ENCODE assay signal across 22 cellular contexts in the genomic region with DNA sequence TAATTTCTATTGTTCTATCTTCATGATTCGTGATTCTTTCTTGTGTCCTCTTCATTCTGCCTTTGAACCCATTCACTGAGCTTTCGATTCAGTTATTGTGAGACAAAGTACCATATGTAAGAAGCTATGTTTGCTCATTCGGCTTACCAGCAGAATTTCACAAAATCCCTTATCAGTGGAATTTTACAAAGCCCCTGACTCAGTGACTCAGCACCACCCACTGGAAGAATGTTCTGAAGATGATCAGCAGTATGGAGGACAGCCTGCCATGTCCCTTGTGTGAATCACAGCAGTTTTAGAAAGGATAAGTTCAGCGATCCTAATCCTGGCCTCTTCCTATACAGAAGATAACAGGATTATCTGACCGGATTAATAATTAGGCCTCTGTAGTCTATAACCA. TPM values are rescaled to one million over a fixed set of nuclear protein-coding genes. Genes with fewer than 3 reads are reported as not detected.
DNase-seq lines count a peak whose midpoint lies in the region; TF ChIP-seq lines count a peak whose summit lies in the region.
"Had no signal": no experiment of that assay in that cellular context is flagged by ENCODE, and none has a peak within 500 bp of the region (broad histone marks: within the 10 kb centered on the region; RNA-seq: fewer than 3 reads in every experiment).

No MANE protein-coding gene starts in this region.

- H4K8ac ChIP-seq in neuronal stem cell (ENCODE audit: low read depth, low read length): no peak overlapping the region

- H3K4me2 ChIP-seq in neuronal stem cell (ENCODE audit: insufficient read depth, low read length, poor library complexity, severe bottlenecking): no peak overlapping the region

- no peak overlapping the region for H4K91ac ChIP-seq in neuronal stem cell (ENCODE audit: low read depth, low read length, poor library complexity)

- no peak overlapping the region for H2BK5ac ChIP-seq in neuronal stem cell (ENCODE audit: low read length)

- peak overlapping the region; percentile 1; the same call in 1 of the 2 replicates for H3K27ac Mint-ChIP-seq in HFFc6
- H3K27ac Mint-ChIP-seq: CD4-positive, alpha-beta memory T cell; H9; stimulated activated naive B cell treated with anti-CD40 and anti-IgM and Interleukin-4, amounts not matched to agents 10 μg/mL and 1 μg/mL and 100 μg/mL, for 72 hours; T-helper 1 cell treated with Interleukin-12 subunit alpha and Interleukin-12 subunit beta and Interleukin-4 antibody, amounts not matched to agents 30 μg/mL and 1 μg/mL, for 36 hours had no signal

- no peaks in the 10 kb centered on the region; the same call in 1 of the 2 replicates for H3K27me3 Mint-ChIP-seq in HFFc6 (ENCODE audit: insufficient read depth)
- H3K27me3 Mint-ChIP-seq: CD4-positive, alpha-beta memory T cell; stimulated activated naive B cell treated with anti-CD40 and anti-IgM and Interleukin-4, amounts not matched to agents 10 μg/mL and 1 μg/mL and 100 μg/mL, for 72 hours had no signal

- H3K36me3 ChIP-seq in ACC112 (ENCODE audit: insufficient read depth, low read length) (no peaks in the 10 kb centered on the region), neuronal stem cell (replicated peaks in 1 of 2; ENCODE audit: control insufficient read depth in 2 of 2, insufficient read depth in 2 of 2, low read length in 2 of 2) (no peaks in the 10 kb centered on the region), colonic mucosa (no peaks in the 10 kb centered on the region)
- H3K36me3 ChIP-seq: Peyer's patch, SJSA1, thyroid gland, WERI-Rb-1 had no signal

- H3K9ac ChIP-seq in neuronal stem cell (ENCODE audit: low read depth, low read length, poor library complexity) (no peak overlapping the region), colonic mucosa (ENCODE audit: low read depth in 2 of 2, low read length in 2 of 2) (no peak overlapping the region)

- H3K4me1 Mint-ChIP-seq in HFFc6 (ENCODE audit: low read depth): peaks cover 26% of the 10 kb centered on the region
- H3K4me1 Mint-ChIP-seq: CD4-positive, alpha-beta memory T cell; H9 had no signal

- TF ChIP-seq CTCF in HFFc6 (IDR thresholded peaks at IDR 0.05) (no peak), choroid plexus epithelial cell (conservative IDR thresholded peaks at IDR 0.05; ENCODE audit: low read depth, low read length) (no peak), colonic mucosa (IDR thresholded peaks at IDR 0.05) (no peak)

- H3K27ac ChIP-seq in ACC112 (ENCODE audit: low read depth, low read length) (peak overlapping the region; percentile 52), neuronal stem cell (replicated peaks; ENCODE audit: low read length) (no peak overlapping the region), colonic mucosa (no peak overlapping the region)
- H3K27ac ChIP-seq: Peyer's patch, SJSA1, thyroid gland, WERI-Rb-1 had no signal

- H3K9me3 ChIP-seq in neuronal stem cell (replicated peaks in 1 of 2; ENCODE audit: control insufficient read depth in 2 of 2, insufficient read depth in 1 of 2, low read depth in 1 of 2, low read length in 2 of 2): no peaks in the 10 kb centered on the region
- no peaks in the 10 kb centered on the region for H3K9me3 ChIP-seq in colonic mucosa
- H3K9me3 ChIP-seq: Peyer's patch, SJSA1, thyroid gland had no signal

- H3K4me3 Mint-ChIP-seq in HFFc6: no peak overlapping the region
- H3K4me3 Mint-ChIP-seq: CD4-positive, alpha-beta memory T cell; H9; stimulated activated naive B cell treated with anti-CD40 and anti-IgM and Interleukin-4, amounts not matched to agents 10 μg/mL and 1 μg/mL and 100 μg/mL, for 72 hours; T-helper 1 cell treated with Interleukin-12 subunit alpha and Interleukin-12 subunit beta and Interleukin-4 antibody, amounts not matched to agents 30 μg/mL and 1 μg/mL, for 36 hours had no signal

- no CpG with 5 or more reads among the region's 5 CpGs for WGBS in neuronal stem cell (ENCODE audit: extremely low coverage in 2 of 2, insufficient read length in 2 of 2, insufficient replicate concordance in 1 of 2), 2 donors

- no peak overlapping the region for H3K18ac ChIP-seq in neuronal stem cell (ENCODE audit: low read length)

- H3K14ac ChIP-seq in neuronal stem cell (ENCODE audit: low read length): no peak overlapping the region

- H3K23ac ChIP-seq in neuronal stem cell (ENCODE audit: low read depth, low read length, poor library complexity): no peak overlapping the region

- H3K4me3 ChIP-seq in ACC112 (ENCODE audit: low read depth, low read length) (no peak overlapping the region), choroid plexus epithelial cell (ENCODE audit: low read depth, low read length) (no peak overlapping the region), neuronal stem cell (ENCODE audit: low read length in 2 of 2) (no peak overlapping the region), colonic mucosa (no peak overlapping the region)
- H3K4me3 ChIP-seq: lung, Peyer's patch, SJSA1, thyroid gland had no signal

- no peaks in the 10 kb centered on the region for H3K79me1 ChIP-seq in neuronal stem cell (ENCODE audit: low read depth, low read length)

- no peak overlapping the region for H2AK5ac ChIP-seq in neuronal stem cell (ENCODE audit: low read depth, low read length)

- H2AFZ ChIP-seq in ACC112 (ENCODE audit: low read length, unreplicated experiment): peak overlapping the region; percentile 75
- no peak overlapping the region for H2AFZ ChIP-seq in neuronal stem cell (ENCODE audit: low read length)

- H2BK12ac ChIP-seq in neuronal stem cell (ENCODE audit: low read length): no peak overlapping the region

- no peaks in the 10 kb centered on the region for H3K79me2 ChIP-seq in ACC112 (ENCODE audit: control insufficient read depth, insufficient read depth, low read length, unreplicated experiment)

- no peak overlapping the region for H2BK15ac ChIP-seq in neuronal stem cell (ENCODE audit: low read length)

- H3K36me3 Mint-ChIP-seq in HFFc6 (ENCODE audit: low read depth): peaks cover 5% of the 10 kb centered on the region; the same call in 1 of the 2 replicates
- H3K36me3 Mint-ChIP-seq: CD4-positive, alpha-beta memory T cell had no signal

- H3K4ac ChIP-seq in neuronal stem cell (ENCODE audit: low read length): no peak overlapping the region

- H3K4me1 ChIP-seq in ACC112 (ENCODE audit: control insufficient read depth, insufficient read depth, low read length, unreplicated experiment) (peaks cover 28% of the 10 kb centered on the region), neuronal stem cell (ENCODE audit: control insufficient read depth in 2 of 2, insufficient read depth in 1 of 2, low read depth in 1 of 2, low read length in 2 of 2) (no peaks in the 10 kb centered on the region), colonic mucosa (no peaks in the 10 kb centered on the region)
- H3K4me1 ChIP-seq: Peyer's patch, thyroid gland had no signal

- no peak overlapping the region for H2BK120ac ChIP-seq in neuronal stem cell (ENCODE audit: low read depth, low read length)

- intact Hi-C loops in colonic mucosa (cut with DNase I): no loop called here

- H3K27me3 ChIP-seq in ACC112 (ENCODE audit: insufficient read depth, low read length): no peaks in the 10 kb centered on the region
- no peaks in the 10 kb centered on the region for H3K27me3 ChIP-seq in neuronal stem cell (ENCODE audit: control insufficient read depth in 3 of 3, insufficient read depth in 3 of 3, low read depth in 1 of 3, low read length in 3 of 3)
- H3K27me3 ChIP-seq in colonic mucosa: no peaks in the 10 kb centered on the region
- H3K27me3 ChIP-seq: Peyer's patch, SJSA1, thyroid gland had no signal

- no peaks in the 10 kb centered on the region for H3K9me3 Mint-ChIP-seq in HFFc6
- H3K9me3 Mint-ChIP-seq: CD4-positive, alpha-beta memory T cell; T-helper 1 cell treated with Interleukin-12 subunit alpha and Interleukin-12 subunit beta and Interleukin-4 antibody, amounts not matched to agents 30 μg/mL and 1 μg/mL, for 36 hours had no signal

- DNase-seq in HFFc6: no peak
- DNase-seq in choroid plexus epithelial cell (ENCODE audit: low read depth): peak; percentile 63
- DNase-seq in NOMO-1 treated with DMSO at 0.1 percent for 48 hours (lab: John Stamatoyannopoulos, UW; ENCODE audit: unreplicated experiment): no peak
- no peak for DNase-seq in neuronal stem cell (ENCODE audit: low spot score)
- no peak for DNase-seq in colonic mucosa
- DNase-seq: activated effector memory CD4-positive, alpha-beta T cell treated with anti-CD3 and anti-CD28 coated beads, Interleukin-2, amount 50 U/mL, for 16 hours; anterior cingulate cortex; CD4-positive, alpha-beta memory T cell; H9; hippocampal formation; NCI-H1092; NCI-H2029; NCI-H345; occipital lobe; Peyer's patch; stimulated activated naive B cell treated with anti-CD40 and anti-IgM and Interleukin-4, amounts not matched to agents 10 μg/mL and 1 μg/mL and 100 μg/mL, for 72 hours; thyroid gland; WERI-Rb-1 had no signal

RNA-seq across cellular contexts. Expression of a gene that starts 5.8 kb away (rescaled TPM):
- 100 to 1,000 TPM in 4 of 6 experiments, 10 to 100 TPM in 2; 94.9 to 104 (median 101) TPM for total RNA-seq in HFFc6 (2021; fragmentation: NEBNext Ultra II Directional; extraction: Animal tissue kit (Norgen Biotek cat#: 25700))
- 125 TPM for polyA plus RNA-seq in neuronal stem cell (2013, experiment 1 of 2)
- polyA plus RNA-seq in neuronal stem cell (2013, experiment 2 of 2): 121 TPM
- 100 to 1,000 TPM; 102 to 123 TPM for total RNA-seq in colonic mucosa

RNA-seq across cellular contexts. Expression of a gene that starts 14.4 kb away (rescaled TPM):
- 10 to 100 TPM; 42.8 to 49.1 (median 45.7) TPM for total RNA-seq in HFFc6 (2021; fragmentation: NEBNext Ultra II Directional; extraction: Animal tissue kit (Norgen Biotek cat#: 25700))
- 28.0 TPM for polyA plus RNA-seq in neuronal stem cell (2013, experiment 1 of 2)
- polyA plus RNA-seq in neuronal stem cell (2013, experiment 2 of 2): 28.5 TPM
- total RNA-seq in colonic mucosa: 10 to 100 TPM; 26.7 to 31.0 TPM

RNA-seq across cellular contexts. Expression of a gene that starts 35.0 kb away (rescaled TPM):
- under 1 TPM; 0.05 to 0.28 (median 0.13) TPM for total RNA-seq in HFFc6 (2021; fragmentation: NEBNext Ultra II Directional; extraction: Animal tissue kit (Norgen Biotek cat#: 25700))
- 0.25 TPM for polyA plus RNA-seq in neuronal stem cell (2013, experiment 1 of 2)
- polyA plus RNA-seq in neuronal stem cell (2013, experiment 2 of 2): 0.24 TPM
- total RNA-seq in colonic mucosa: 1 to 10 TPM; 1.1 to 4.1 TPM

RNA-seq across cellular contexts. Expression of a gene that starts 45.1 kb away (rescaled TPM):
- under 1 TPM in 5 of 6 experiments, not detected in 1; 0.13 to 0.31 (median 0.19) TPM for total RNA-seq in HFFc6 (2021; fragmentation: NEBNext Ultra II Directional; extraction: Animal tissue kit (Norgen Biotek cat#: 25700))
- 3.6 TPM for polyA plus RNA-seq in neuronal stem cell (2013, experiment 1 of 2)
- polyA plus RNA-seq in neuronal stem cell (2013, experiment 2 of 2): 4.0 TPM
- total RNA-seq in colonic mucosa: 1 to 10 TPM in 1 of 2 donors, under 1 TPM in 1; 0.96 to 1.5 TPM
